ENCODE assay signal across 23 cellular contexts in the genomic region with DNA sequence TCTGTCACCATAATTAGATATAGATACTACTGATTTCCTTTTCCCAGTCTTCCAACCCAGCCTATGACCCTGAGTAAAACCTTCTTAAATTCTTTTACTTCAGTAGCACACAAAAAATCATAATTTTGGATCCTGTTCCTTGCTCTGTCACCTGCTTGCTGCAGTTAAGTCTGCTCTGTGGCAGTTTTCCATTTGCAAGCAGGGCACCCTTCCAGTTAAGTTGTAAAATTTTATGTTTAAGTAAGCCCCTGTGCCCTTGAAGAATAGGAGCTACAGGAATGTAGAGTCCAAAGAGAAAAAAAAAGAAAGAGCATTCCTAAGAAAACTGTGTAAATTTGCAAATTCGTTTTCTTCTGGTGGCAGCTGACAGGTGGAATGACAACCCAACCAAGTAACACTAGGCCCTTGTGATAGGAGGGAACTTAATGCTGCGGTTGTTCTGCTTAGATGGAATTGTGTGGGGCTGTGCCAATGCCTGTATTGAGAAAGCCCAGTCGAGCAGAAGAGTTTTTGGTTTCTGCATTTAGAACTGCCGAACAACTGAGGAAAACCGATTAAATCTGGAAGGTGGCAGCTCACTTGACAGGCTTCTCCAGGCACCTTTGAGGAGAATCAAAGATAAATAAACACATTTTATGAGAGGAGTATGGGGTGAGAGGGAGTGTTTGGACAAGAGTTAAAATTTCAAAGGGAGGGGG.
DNase-seq lines count a peak whose midpoint lies in the region; ATAC-seq, FAIRE-seq and TF ChIP-seq lines count a peak whose summit lies in the region.
"Had no signal": no experiment of that assay in that cellular context is flagged by ENCODE, and none has a peak within 500 bp of the region (broad histone marks: within the 10 kb centered on the region; RNA-seq: fewer than 3 reads in every experiment).

No MANE protein-coding gene starts in this region.

- TF ChIP-seq POLR2A in gastroesophageal sphincter (IDR thresholded peaks at IDR 0.05), result no peak
- no peak for TF ChIP-seq POLR2A in stomach (IDR thresholded peaks at IDR 0.05)

- H3K4me3 Mint-ChIP-seq in astrocyte (ENCODE audit: unreplicated experiment) (no peak overlapping the region), nephron progenitor cell (no peak overlapping the region)
- H3K4me3 Mint-ChIP-seq: CD8-positive, alpha-beta T cell; natural killer cell treated with Interleukin-12 subunit alpha and Interleukin-12 subunit beta and Interleukin-15 and Interleukin-18, amount 100 ng/mL, for 72 hours; stimulated activated effector memory CD8-positive, alpha-beta T cell treated with anti-CD3 and anti-CD28 coated beads, Interleukin-12 subunit alpha, Interleukin-12 subunit beta, amount 100 ng/mL, for 72 hours had no signal

- peaks cover 31% of the 10 kb centered on the region for H3K9me3 Mint-ChIP-seq in astrocyte (ENCODE audit: unreplicated experiment)
- H3K9me3 Mint-ChIP-seq in nephron progenitor cell, result peaks cover 77% of the 10 kb centered on the region

- H3K27me3 ChIP-seq in astrocyte (ENCODE audit: insufficient read depth, low read length) (no peaks in the 10 kb centered on the region), gastroesophageal sphincter (no peaks in the 10 kb centered on the region), tibial artery (no peaks in the 10 kb centered on the region), stomach (no peaks in the 10 kb centered on the region)
- H3K27me3 ChIP-seq: adrenal gland, upper lobe of left lung had no signal

- DNase-seq in astrocyte (ENCODE audit: low read depth) (peak; percentile 80), nephron progenitor cell (no peak), tibial artery (no peak), stomach (no peak), NCI-H524 treated with DMSO at 0.1 percent for 48 hours (lab: John Stamatoyannopoulos, UW) (no peak)
- DNase-seq: activated CD4-positive, alpha-beta T cell treated with anti-CD3 and anti-CD28 coated beads for 48 hours; activated effector memory CD4-positive, alpha-beta T cell treated with anti-CD3 and anti-CD28 coated beads, Interleukin-2, amount 50 U/mL, for 16 hours; adrenal gland; CD8-positive, alpha-beta T cell; foreskin melanocyte; GOT3; MV-4-11; NCI-H1930; NCI-H446 treated with DMSO at 0.1 percent for 48 hours; stimulated activated CD4-positive, alpha-beta T cell treated with anti-CD3 and anti-CD28 coated beads, Interleukin-15, amount 100 ng/mL, for 24 hours had no signal

- intact Hi-C loops in tibial artery (cut with DNase I; ENCODE audit: low total_unique reads) (no loop called here), stomach (cut with DNase I; ENCODE audit: low total_unique reads) (no loop called here)

- peaks cover 18% of the 10 kb centered on the region for H3K4me1 Mint-ChIP-seq in astrocyte (ENCODE audit: low read depth, unreplicated experiment)
- H3K4me1 Mint-ChIP-seq in nephron progenitor cell, result peaks cover 25% of the 10 kb centered on the region

- H3K4me1 ChIP-seq in astrocyte (ENCODE audit: insufficient read depth, low read length) (peaks cover 9% of the 10 kb centered on the region), gastroesophageal sphincter (peaks cover 0 to 55% (median 12%) of the 10 kb centered on the region in 3 donors), tibial artery (peaks cover 0 to 28% (median 11%) of the 10 kb centered on the region in 4 donors), stomach (peaks cover 0 to 30% (median 4%) of the 10 kb centered on the region in 4 donors)
- H3K4me1 ChIP-seq: adrenal gland had no signal

- ATAC-seq in gastroesophageal sphincter (peak; percentile 76), GM21390 (IDR thresholded peaks at IDR 0.05; ENCODE audit: unreplicated experiment) (no peak), GM19035 (IDR thresholded peaks at IDR 0.05; ENCODE audit: unreplicated experiment) (no peak)
- ATAC-seq: CD8-positive, alpha-beta T cell; natural killer cell treated with Interleukin-12 subunit alpha and Interleukin-12 subunit beta and Interleukin-15 and Interleukin-18, amount 100 ng/mL, for 72 hours; stimulated activated effector memory CD8-positive, alpha-beta T cell treated with anti-CD3 and anti-CD28 coated beads, Interleukin-12 subunit alpha, Interleukin-12 subunit beta, amount 100 ng/mL, for 72 hours had no signal

- TF ChIP-seq EP300 in gastroesophageal sphincter (IDR thresholded peaks at IDR 0.05) (no peak), stomach (IDR thresholded peaks at IDR 0.05) (no peak)

- H3K27me3 Mint-ChIP-seq in astrocyte (ENCODE audit: low read depth, unreplicated experiment) (no peaks in the 10 kb centered on the region), nephron progenitor cell (ENCODE audit: low read depth, poor library complexity) (peaks cover 3% of the 10 kb centered on the region)

- no peaks in the 10 kb centered on the region for H4K20me1 ChIP-seq in astrocyte (ENCODE audit: insufficient read depth, low read length)

- peaks cover 15% of the 10 kb centered on the region for H3K9me3 ChIP-seq in astrocyte (ENCODE audit: insufficient read depth, low read depth, low read length)
- H3K9me3 ChIP-seq in gastroesophageal sphincter, result peaks cover 0 to 13% (median 0%) of the 10 kb centered on the region in 3 donors
- H3K9me3 ChIP-seq in tibial artery, result peaks cover 0 to 13% (median 12%) of the 10 kb centered on the region in 3 donors
- H3K9me3 ChIP-seq in stomach, result peaks cover 8 to 26% (median 20%) of the 10 kb centered on the region in 4 donors

- H3K27ac ChIP-seq in astrocyte (ENCODE audit: low read depth, low read length) (no peak overlapping the region), gastroesophageal sphincter (peak overlapping the region; percentile 58 to 77 (median 68)), tibial artery (peak overlapping the region; percentile 64 to 77), stomach (peak overlapping the region in 1 of 5 donors; percentile 66)
- H3K27ac ChIP-seq: adrenal gland, RWPE1 had no signal

- no peak for TF ChIP-seq CTCF in astrocyte (IDR thresholded peaks at IDR 0.05; ENCODE audit: insufficient read depth, low read depth, low read length)
- no peak for TF ChIP-seq CTCF in gastroesophageal sphincter (IDR thresholded peaks at IDR 0.05)
- TF ChIP-seq CTCF in nephron progenitor cell (IDR thresholded peaks at IDR 0.05), result no peak
- no peak for TF ChIP-seq CTCF in tibial artery (IDR thresholded peaks at IDR 0.05)
- no peak for TF ChIP-seq CTCF in stomach (IDR thresholded peaks at IDR 0.05)

- H3K79me2 ChIP-seq in astrocyte (ENCODE audit: insufficient read depth, low read length), result no peaks in the 10 kb centered on the region

- H3K27ac Mint-ChIP-seq in astrocyte (ENCODE audit: unreplicated experiment) (no peak overlapping the region), nephron progenitor cell (peak overlapping the region; percentile 88)
- H3K27ac Mint-ChIP-seq: CD8-positive, alpha-beta T cell; natural killer cell treated with Interleukin-12 subunit alpha and Interleukin-12 subunit beta and Interleukin-15 and Interleukin-18, amount 100 ng/mL, for 72 hours; stimulated activated effector memory CD8-positive, alpha-beta T cell treated with anti-CD3 and anti-CD28 coated beads, Interleukin-12 subunit alpha, Interleukin-12 subunit beta, amount 100 ng/mL, for 72 hours had no signal

- H3K36me3 ChIP-seq in astrocyte (ENCODE audit: insufficient read depth, low read length) (no peaks in the 10 kb centered on the region), gastroesophageal sphincter (no peaks in the 10 kb centered on the region), tibial artery (peaks cover 0 to 3% (median 0%) of the 10 kb centered on the region in 3 donors), stomach (no peaks in the 10 kb centered on the region)
- H3K36me3 ChIP-seq: adrenal gland, upper lobe of left lung had no signal

- no peak overlapping the region for H3K9ac ChIP-seq in astrocyte (ENCODE audit: low read length)

- H3K4me3 ChIP-seq in astrocyte (ENCODE audit: insufficient read depth, low read depth, low read length) (no peak overlapping the region), gastroesophageal sphincter (no peak overlapping the region), tibial artery (no peak overlapping the region), stomach (no peak overlapping the region)
- H3K4me3 ChIP-seq: adrenal gland, upper lobe of left lung had no signal

- WGBS in gastroesophageal sphincter (ENCODE audit: low coverage in 1 of 2), 2 donors, result 23 to 64% methylated on average over 2 to 5 of the region's 5 CpGs
- 66 to 80% (median 70%) methylated on average over 5 of the region's 5 CpGs for WGBS in stomach, 5 donors

- no peak overlapping the region for H2AFZ ChIP-seq in astrocyte (ENCODE audit: low read depth, low read length)

- FAIRE-seq in astrocyte (lab: Jason Lieb, UNC), result no peak
- FAIRE-seq: TTC549 had no signal

- no peak overlapping the region for H3K4me2 ChIP-seq in astrocyte (ENCODE audit: low read length)

- peaks cover 27% of the 10 kb centered on the region for H3K36me3 Mint-ChIP-seq in astrocyte (ENCODE audit: low read depth, unreplicated experiment)
- H3K36me3 Mint-ChIP-seq in nephron progenitor cell (ENCODE audit: low read depth), result peaks cover 85% of the 10 kb centered on the region
- H3K36me3 Mint-ChIP-seq: stimulated activated effector memory CD8-positive, alpha-beta T cell treated with anti-CD3 and anti-CD28 coated beads, Interleukin-12 subunit alpha, Interleukin-12 subunit beta, amount 100 ng/mL, for 72 hours had no signal
